16 cellular contexts compared by ENCODE assay signal in genomic region chr15:39584662-39585393, GRCh38. TPM values are rescaled to one million over a fixed set of nuclear protein-coding genes. Genes with fewer than 3 reads are reported as not detected.
DNase-seq lines count a peak whose midpoint lies in the region; ATAC-seq and TF ChIP-seq lines count a peak whose summit lies in the region.
"Had no signal": no experiment of that assay in that cellular context is flagged by ENCODE, and none has a peak within 500 bp of the region (broad histone marks: within the 10 kb centered on the region; RNA-seq: fewer than 3 reads in every experiment).

No MANE protein-coding gene starts in this region.

- peaks cover 63% of the 10 kb centered on the region for H3K79me2 ChIP-seq in SK-N-SH (ENCODE audit: insufficient read depth)

- H3K9me3 ChIP-seq in SK-N-SH (no peaks in the 10 kb centered on the region), lower lobe of right lung (no peaks in the 10 kb centered on the region), tibial nerve (no peaks in the 10 kb centered on the region)
- H3K9me3 ChIP-seq: thyroid gland had no signal

- H3K27me3 ChIP-seq in SK-N-SH (ENCODE audit: insufficient read depth) (no peaks in the 10 kb centered on the region), lower lobe of right lung (ENCODE audit: low read depth) (no peaks in the 10 kb centered on the region), tibial nerve (no peaks in the 10 kb centered on the region)
- H3K27me3 ChIP-seq: thyroid gland had no signal

- CTCF ChIA-PET in SK-N-SH (lab: Yijun Ruan, JAX): interaction anchor here (0.7 to 5.2 kb wide), 6 partner anchors 102 to 879 kb away, joined by 3 to 44 read pairs (median 6); no protein-coding TSS in a partner anchor

- peaks cover 76 to 78% of the 10 kb centered on the region in 2 experiments for H3K36me3 ChIP-seq in SK-N-SH (replicated peaks in 1 of 2; ENCODE audit: control insufficient read depth in 1 of 2, insufficient read depth in 2 of 2, low read length in 1 of 2)
- H3K36me3 ChIP-seq in lower lobe of right lung: peaks cover 78% of the 10 kb centered on the region
- peaks cover 7 to 80% (median 20%) of the 10 kb centered on the region in 3 donors for H3K36me3 ChIP-seq in tibial nerve

- DNase-seq in SK-N-SH (no peak), lower lobe of right lung (no peak), tibial nerve (ENCODE audit: low spot score in 2 of 2) (no peak)
- no peak for DNase-seq in effector memory CD8-positive, alpha-beta T cell
- no peak for DNase-seq in stimulated activated CD4-positive, alpha-beta T cell treated with anti-CD3 and anti-CD28 coated beads, Interleukin-1b, Interleukin-23, amount 100 ng/mL, for 48 hours
- DNase-seq: activated CD8-positive, alpha-beta memory T cell treated with anti-CD3 and anti-CD28 coated beads, Interleukin-2, amount 10 ng/mL, durations not matched to agents 7 days and 5 days; activated naive CD8-positive, alpha-beta T cell treated with anti-CD3 and anti-CD28 coated beads for 36 hours; mesendoderm; NCI-H1436 treated with DMSO at 0.1 percent for 48 hours; NCI-H510A treated with DMSO at 0.1 percent for 48 hours; thyroid gland had no signal

- H3K4me1 ChIP-seq in SK-N-SH (ENCODE audit: control insufficient read depth in 1 of 2, insufficient read depth in 2 of 2, low read depth in 1 of 2, low read length in 1 of 2): peaks cover 4 to 5% of the 10 kb centered on the region in 2 experiments; a peak in 2 of 4 replicates
- peaks cover 51% of the 10 kb centered on the region for H3K4me1 ChIP-seq in lower lobe of right lung
- H3K4me1 ChIP-seq in tibial nerve: peaks cover 0 to 77% (median 34%) of the 10 kb centered on the region in 4 donors

- POLR2A ChIA-PET in SK-N-SH (lab: Yijun Ruan, JAX): no interaction called here

- H2AFZ ChIP-seq in SK-N-SH (ENCODE audit: low read depth): no peak overlapping the region

- H3K27ac ChIP-seq in SK-N-SH (ENCODE audit: low read depth in 2 of 2, low read length in 1 of 2) (peak overlapping the region in 1 of 2 experiments; percentile 94; a peak in 2 of 4 replicates), lower lobe of right lung (no peak overlapping the region), tibial nerve (peak overlapping the region in 3 of 4 donors; percentile 40 to 95 (median 91))
- H3K27ac ChIP-seq: 22Rv1, thyroid gland had no signal

- TF ChIP-seq EP300 in SK-N-SH (IDR thresholded peaks at IDR 0.05; ENCODE audit: borderline replicate concordance in 1 of 2, low read depth in 1 of 2, low read length in 1 of 2) (no peak), tibial nerve (IDR thresholded peaks at IDR 0.05) (no peak)

- peaks cover 7% of the 10 kb centered on the region in 2 donors for H3K27me3 Mint-ChIP-seq in effector memory CD8-positive, alpha-beta T cell

- TF ChIP-seq POLR2A in tibial nerve (IDR thresholded peaks at IDR 0.05): no peak

- H4K20me1 ChIP-seq in SK-N-SH (ENCODE audit: insufficient read depth): peaks cover 88% of the 10 kb centered on the region

- no peaks in the 10 kb centered on the region for H3K9me2 ChIP-seq in SK-N-SH

- H3K9me3 Mint-ChIP-seq in effector memory CD8-positive, alpha-beta T cell: no peaks in the 10 kb centered on the region
- H3K9me3 Mint-ChIP-seq: activated naive CD8-positive, alpha-beta T cell treated with anti-CD3 and anti-CD28 coated beads for 36 hours had no signal

- TF ChIP-seq RAD21 in SK-N-SH (IDR thresholded peaks at IDR 0.05; ENCODE audit: low read length): no peak

- ATAC-seq in SK-N-SH treated with all-trans-retinoic acid at 6 μM for 48 hours: no peak
- ATAC-seq in effector memory CD8-positive, alpha-beta T cell (replicated peaks): no peak
- no peak for ATAC-seq in lower lobe of right lung
- no peak for ATAC-seq in GM18861 (IDR thresholded peaks at IDR 0.05; ENCODE audit: unreplicated experiment)
- no peak for ATAC-seq in HG03097 (IDR thresholded peaks at IDR 0.05; ENCODE audit: low FRiP score, unreplicated experiment)
- ATAC-seq: activated CD8-positive, alpha-beta memory T cell treated with anti-CD3 and anti-CD28 coated beads, Interleukin-2, amount 10 ng/mL, durations not matched to agents 7 days and 5 days; right cardiac atrium had no signal

- TF ChIP-seq CTCF in SK-N-SH (IDR thresholded peaks at IDR 0.05) (no peak), lower lobe of right lung (IDR thresholded peaks at IDR 0.05) (no peak), tibial nerve (IDR thresholded peaks at IDR 0.05) (no peak)

- peak overlapping the region; percentile 22 to 48 for H3K27ac Mint-ChIP-seq in effector memory CD8-positive, alpha-beta T cell
- H3K27ac Mint-ChIP-seq: activated CD8-positive, alpha-beta memory T cell treated with anti-CD3 and anti-CD28 coated beads, Interleukin-2, amount 10 ng/mL, durations not matched to agents 7 days and 5 days; activated naive CD8-positive, alpha-beta T cell treated with anti-CD3 and anti-CD28 coated beads for 36 hours had no signal

- no peak overlapping the region for H3K4me3 Mint-ChIP-seq in effector memory CD8-positive, alpha-beta T cell
- H3K4me3 Mint-ChIP-seq: activated CD8-positive, alpha-beta memory T cell treated with anti-CD3 and anti-CD28 coated beads, Interleukin-2, amount 10 ng/mL, durations not matched to agents 7 days and 5 days; activated naive CD8-positive, alpha-beta T cell treated with anti-CD3 and anti-CD28 coated beads for 36 hours had no signal

- intact Hi-C loops in lower lobe of right lung (cut with DNase I): loop anchor here (10.0 kb wide), 1 partner anchor 410 kb away; no protein-coding TSS in a partner anchor

- H3K9ac ChIP-seq in SK-N-SH: peak overlapping the region; percentile 85

- H3K4me2 ChIP-seq in SK-N-SH: peak overlapping the region; percentile 82

- WGBS in SK-N-SH (ENCODE audit: low lambda C conversion rate): 93% methylated on average over 3 of the region's 3 CpGs
- WGBS in tibial nerve, 2 donors: 56 to 73% methylated on average over 3 of the region's 3 CpGs

- peaks cover 22 to 29% of the 10 kb centered on the region in 2 donors for H3K4me1 Mint-ChIP-seq in effector memory CD8-positive, alpha-beta T cell (ENCODE audit: low read depth in 2 of 2)

- peak overlapping the region; percentile 3 to 72; a peak in 3 of 4 replicates for H3K4me3 ChIP-seq in SK-N-SH (ENCODE audit: low read depth in 2 of 2, low read length in 1 of 2)
- peak overlapping the region; percentile 67 for H3K4me3 ChIP-seq in lower lobe of right lung
- H3K4me3 ChIP-seq in tibial nerve: peak overlapping the region in 3 of 4 donors; percentile 61 to 78 (median 69)
- H3K4me3 ChIP-seq: thyroid gland had no signal

- H3F3A ChIP-seq in SK-N-SH (replicated peaks; ENCODE audit: insufficient read depth): peaks cover 84% of the 10 kb centered on the region

- H3K36me3 Mint-ChIP-seq in effector memory CD8-positive, alpha-beta T cell (ENCODE audit: insufficient read depth): peaks cover 8% of the 10 kb centered on the region
- H3K36me3 Mint-ChIP-seq: activated CD8-positive, alpha-beta memory T cell treated with anti-CD3 and anti-CD28 coated beads, Interleukin-2, amount 10 ng/mL, durations not matched to agents 7 days and 5 days; activated naive CD8-positive, alpha-beta T cell treated with anti-CD3 and anti-CD28 coated beads for 36 hours had no signal

TF ChIP-seq in SK-N-SH, 30 proteins besides CTCF, POLR2A, EP300 and RAD21:
- no peak for TF ChIP-seq NRF1 (IDR thresholded peaks at IDR 0.05; ENCODE audit: low read depth, low read length)
- no peak for TF ChIP-seq TAF1 (IDR thresholded peaks at IDR 0.05; ENCODE audit: borderline replicate concordance, low read depth, low read length)
- TF ChIP-seq MAX (IDR thresholded peaks at IDR 0.05; ENCODE audit: low read depth): no peak
- no peak for TF ChIP-seq USF1 (IDR thresholded peaks at IDR 0.05; ENCODE audit: borderline replicate concordance, low read depth)
- TF ChIP-seq YY1 (IDR thresholded peaks at IDR 0.05; ENCODE audit: low read depth): no peak
- no peak for TF ChIP-seq MXI1 (IDR thresholded peaks at IDR 0.05; ENCODE audit: low read depth, low read length)
- no peak for TF ChIP-seq POLR2AphosphoS5 (IDR thresholded peaks at IDR 0.05; ENCODE audit: low read depth, low read length)
- TF ChIP-seq RCOR1 (IDR thresholded peaks at IDR 0.05; ENCODE audit: low read length): no peak

TF ChIP-seq in SK-N-SH treated with all-trans-retinoic acid at 6 μM for 48 hours, 23 proteins besides CTCF, POLR2A, EP300 and RAD21:
- TF ChIP-seq TCF4 (CRISPR knock-in tag; IDR thresholded peaks at IDR 0.05; ENCODE audit: borderline replicate concordance) (no peak), TOX (CRISPR knock-in tag; IDR thresholded peaks at IDR 0.05; ENCODE audit: borderline replicate concordance) (no peak), OSR1 (CRISPR knock-in tag; IDR thresholded peaks at IDR 0.05) (no peak), ZFP3 (CRISPR knock-in tag; IDR thresholded peaks at IDR 0.05) (no peak), POU6F1 (CRISPR knock-in tag; IDR thresholded peaks at IDR 0.05; ENCODE audit: borderline replicate concordance, low read depth) (no peak)
TF ChIP-seq in SK-N-SH treated with all-trans-retinoic acid at 6 μM for 48 hours: peak in this region for 0.

RNA-seq across cellular contexts. Expression of gene THBS1, which starts 3.9 kb away (rescaled TPM):
- polyA plus RNA-seq in SK-N-SH (2012; rRNA removed): 117 and 127 TPM in 2 replicates
- 36.9 and 47.2 TPM in 2 replicates for polyA plus RNA-seq in SK-N-SH (2012; cell fraction: cytosol; rRNA removed)
- polyA plus RNA-seq in SK-N-SH (2012; cell fraction: nucleus; rRNA removed): 513 and 769 TPM in 2 replicates
- total RNA-seq in lower lobe of right lung: 226 TPM
- total RNA-seq in tibial nerve: 1,000 to 10,000 TPM; 1,850 to 2,559 (median 1,931) TPM
